1 cellular context compared by ENCODE assay signal in genomic region chr17:57379237-57380054, GRCh38.
TF ChIP-seq lines count a peak whose summit lies in the region.

No MANE protein-coding gene starts in this region.

TF ChIP-seq in K562, 482 proteins besides CTCF, POLR2A, EP300 and RAD21 (continued from another document and continues in another):
- no peak for TF ChIP-seq SFPQ (IDR thresholded peaks at IDR 0.05; ENCODE audit: low read depth, low read length)
- TF ChIP-seq PML (IDR thresholded peaks at IDR 0.05; ENCODE audit: low read length) = peak; percentile 92
- no peak for TF ChIP-seq ARID2 (IDR thresholded peaks at IDR 0.05)
- TF ChIP-seq DPF2 (IDR thresholded peaks at IDR 0.05) = peak; percentile 96
- no peak for TF ChIP-seq THAP7 (CRISPR knock-in tag; IDR thresholded peaks at IDR 0.05)
- no peak for TF ChIP-seq ZNF3 (CRISPR knock-in tag; IDR thresholded peaks at IDR 0.05)
- no peak for TF ChIP-seq BHLHE40 (IDR thresholded peaks at IDR 0.05; ENCODE audit: low read length)
- TF ChIP-seq KDM4B (IDR thresholded peaks at IDR 0.05; ENCODE audit: borderline replicate concordance in 2 of 2, low read depth in 1 of 2) = no peak
- peak; percentile 96 for TF ChIP-seq NFE2 (IDR thresholded peaks at IDR 0.05; ENCODE audit: low read depth)
- TF ChIP-seq BDP1 (IDR thresholded peaks at IDR 0.05; ENCODE audit: insufficient read depth, insufficient read length) = no peak
- no peak for TF ChIP-seq E2F3 (CRISPR knock-in tag; IDR thresholded peaks at IDR 0.05)
- TF ChIP-seq EZH2 (IDR thresholded peaks at IDR 0.05; ENCODE audit: borderline replicate concordance, low read depth, low read length) = no peak
- no peak for TF ChIP-seq TCF15 (CRISPR knock-in tag; IDR thresholded peaks at IDR 0.05)
- no peak for TF ChIP-seq POLR3G (IDR thresholded peaks at IDR 0.05; ENCODE audit: extremely low read depth, insufficient read length, insufficient replicate concordance)
- no peak for TF ChIP-seq SRSF7 (optimal IDR thresholded peaks at IDR 0.05; ENCODE audit: low read depth, low read length)
- no peak for TF ChIP-seq ZNF239 (CRISPR knock-in tag; IDR thresholded peaks at IDR 0.05)
- peak; percentile 12; the same call in 1 of the 2 replicates for TF ChIP-seq ZNF764 (CRISPR knock-in tag; IDR thresholded peaks at IDR 0.05; ENCODE audit: low read depth)
- no peak for TF ChIP-seq POLR2AphosphoS2 (IDR thresholded peaks at IDR 0.05; ENCODE audit: low read length)
- no peak for TF ChIP-seq YBX1 (IDR thresholded peaks at IDR 0.05)
- no peak for TF ChIP-seq ZNF766 (CRISPR knock-in tag; conservative IDR thresholded peaks at IDR 0.05)
- TF ChIP-seq ZFP36 (IDR thresholded peaks at IDR 0.05; ENCODE audit: low read depth, low read length, partially characterized antibody) = no peak
- no peak for TF ChIP-seq CEBPB (tag; IDR thresholded peaks at IDR 0.05)
- peak; percentile 44; the same call in 1 of the 2 replicates for TF ChIP-seq ZNF431 (CRISPR knock-in tag; IDR thresholded peaks at IDR 0.05)
- TF ChIP-seq ARID1B (IDR thresholded peaks at IDR 0.05) = peak; percentile 96
- no peak; the same call in 1 of the 2 replicates for TF ChIP-seq TCF7 (IDR thresholded peaks at IDR 0.05; ENCODE audit: borderline replicate concordance)
- TF ChIP-seq MCM5 (IDR thresholded peaks at IDR 0.05; ENCODE audit: low read depth) = no peak
- no peak for TF ChIP-seq PCBP2 (IDR thresholded peaks at IDR 0.05; ENCODE audit: low read depth, low read length, poor library complexity, severe bottlenecking)
- TF ChIP-seq ZNF436 (CRISPR knock-in tag; IDR thresholded peaks at IDR 0.05) = no peak
- no peak for TF ChIP-seq THRB (CRISPR knock-in tag; conservative IDR thresholded peaks at IDR 0.05)
- no peak for TF ChIP-seq ZNF778 (CRISPR knock-in tag; IDR thresholded peaks at IDR 0.05)
- TF ChIP-seq MTA2 (IDR thresholded peaks at IDR 0.05; ENCODE audit: low read depth) = peak; percentile 90
- TF ChIP-seq TAF1 (IDR thresholded peaks at IDR 0.05; ENCODE audit: control insufficient read depth, extremely low read depth, insufficient read depth, low read length, severe bottlenecking) = peak; percentile 50
- TF ChIP-seq ZNF449 (CRISPR knock-in tag; IDR thresholded peaks at IDR 0.05) = no peak; the same call in 1 of the 2 replicates
- TF ChIP-seq ZNF696 (CRISPR knock-in tag; conservative IDR thresholded peaks at IDR 0.05) = no peak
- no peak for TF ChIP-seq SP1 (CRISPR knock-in tag; IDR thresholded peaks at IDR 0.05)
- TF ChIP-seq MXI1 (IDR thresholded peaks at IDR 0.05; ENCODE audit: low read depth, low read length) = no peak
- no peak for TF ChIP-seq CREB3L1 (IDR thresholded peaks at IDR 0.05; ENCODE audit: borderline replicate concordance, low read depth)
- no peak for TF ChIP-seq HCFC1 (IDR thresholded peaks at IDR 0.05; ENCODE audit: low read depth, low read length)
- TF ChIP-seq AFF1 (IDR thresholded peaks at IDR 0.05; ENCODE audit: low read depth in 1 of 2, partially characterized antibody in 2 of 2) = peak in 1 of 2 experiments; percentile 66
- no peak for TF ChIP-seq BRD4 (IDR thresholded peaks at IDR 0.05)
- no peak for TF ChIP-seq RBFOX2 (IDR thresholded peaks at IDR 0.05; ENCODE audit: low read depth, low read length)
- no peak for TF ChIP-seq TAF15 (IDR thresholded peaks at IDR 0.05; ENCODE audit: low read depth, low read length)
- TF ChIP-seq KAT8 (IDR thresholded peaks at IDR 0.05; ENCODE audit: low read depth) = no peak
- TF ChIP-seq ZC3H4 (CRISPR knock-in tag; IDR thresholded peaks at IDR 0.05; ENCODE audit: borderline replicate concordance) = no peak
- peak; percentile 90; the same call in 1 of the 2 replicates for TF ChIP-seq CC2D1A (IDR thresholded peaks at IDR 0.05)
- no peak for TF ChIP-seq ZSCAN29 (IDR thresholded peaks at IDR 0.05)
- TF ChIP-seq FOXP1 (CRISPR knock-in tag; IDR thresholded peaks at IDR 0.05) = no peak
- TF ChIP-seq ZBTB9 (CRISPR knock-in tag; IDR thresholded peaks at IDR 0.05) = no peak
- TF ChIP-seq KLF16 (IDR thresholded peaks at IDR 0.05) = peak; percentile 96
- no peak for TF ChIP-seq SIRT6 (IDR thresholded peaks at IDR 0.05; ENCODE audit: low read depth, low read length)
- no peak for TF ChIP-seq TFE3 (CRISPR knock-in tag; IDR thresholded peaks at IDR 0.05)
- TF ChIP-seq HEY1 (CRISPR knock-in tag; IDR thresholded peaks at IDR 0.05; ENCODE audit: borderline replicate concordance) = no peak
- TF ChIP-seq ZEB2 (IDR thresholded peaks at IDR 0.05) = peak; percentile 72
- no peak for TF ChIP-seq ZNF232 (CRISPR knock-in tag; IDR thresholded peaks at IDR 0.05)
- TF ChIP-seq MYC (IDR thresholded peaks at IDR 0.05; ENCODE audit: low read depth, low read length) = 0 out of 2 replicates have a peak, but pooled peaks have one; percentile 23
- no peak for TF ChIP-seq MYC (CRISPR knock-in tag; IDR thresholded peaks at IDR 0.05; ENCODE audit: borderline replicate concordance, low read depth)
- no peak for TF ChIP-seq E2F8 (IDR thresholded peaks at IDR 0.05; ENCODE audit: low read depth, partially characterized antibody)
- TF ChIP-seq POLR2H (tag; IDR thresholded peaks at IDR 0.05; ENCODE audit: low read depth) = no peak
